In the genomic region with DNA sequence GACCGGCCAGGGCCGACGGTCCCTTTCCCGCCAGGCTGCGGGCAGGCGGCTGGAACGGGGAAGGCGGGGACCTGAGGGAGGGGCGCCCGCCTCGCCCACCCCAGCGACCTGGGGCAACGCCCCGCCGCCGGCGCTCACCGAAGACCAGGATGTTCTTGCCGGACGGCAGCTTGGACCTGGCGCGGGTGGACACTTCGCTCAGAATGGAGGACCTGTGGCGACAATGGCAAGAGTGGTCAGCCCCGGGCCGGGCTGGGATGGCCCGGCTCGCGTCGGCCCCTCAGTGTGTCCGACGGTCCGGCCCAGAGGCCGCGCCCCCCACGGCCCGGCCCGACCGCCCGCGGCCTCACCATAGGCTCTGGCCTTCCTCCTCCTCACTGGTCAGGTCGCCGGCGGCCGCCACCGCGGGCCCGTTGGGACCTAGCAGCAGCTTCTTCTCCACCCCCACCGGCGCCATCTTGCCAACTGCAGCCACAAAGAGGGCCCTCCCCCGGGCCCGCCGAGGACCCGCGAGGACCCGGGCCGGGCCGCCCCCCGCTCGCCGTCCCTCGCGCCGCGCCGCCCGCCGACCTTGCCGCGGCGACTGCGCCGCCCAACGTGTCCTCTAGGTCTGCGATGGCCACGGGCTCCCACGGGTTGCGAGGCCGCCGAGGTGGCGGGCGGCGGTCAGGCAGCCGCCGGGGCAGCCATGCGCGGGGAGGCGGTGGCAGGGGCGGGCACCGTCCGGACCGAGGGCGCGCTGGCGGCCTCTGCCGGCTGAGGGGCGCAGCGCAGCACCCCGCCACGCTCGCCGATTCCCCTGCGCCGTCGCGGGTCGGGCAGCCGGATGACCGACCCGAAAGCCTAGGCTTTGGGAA, we compare ENCODE assay signal across 8 cellular contexts. TPM values are rescaled to one million over a fixed set of nuclear protein-coding genes. Genes with fewer than 3 reads are reported as not detected.
A peak's percentile ranks its signal among the peaks of the same experiment; 100 is the strongest.
DNase-seq lines count a peak whose midpoint lies in the region; ATAC-seq and TF ChIP-seq lines count a peak whose summit lies in the region.

Gene DYNC1LI2, minus strand, starts transcription at position 475 of the 857 bp plus-strand sequence. Its CDS starts 18 bp downstream, at position 457.

- H3K18ac ChIP-seq in IMR-90 (ENCODE audit: low read depth, low read length) = peak within 1 kb of the TSS; percentile 95

- H3K4me3 ChIP-seq in IMR-90 (ENCODE audit: insufficient read depth, low read depth, low read length) = peak within 1 kb of the TSS; percentile 90
- peak within 1 kb of the TSS; percentile 66 for H3K4me3 ChIP-seq in fibroblast of villous mesenchyme (ENCODE audit: low read depth, low read length)
- peak within 1 kb of the TSS; percentile 100 for H3K4me3 ChIP-seq in neural cell (ENCODE audit: low read length)
- peak within 1 kb of the TSS; percentile 73 to 99 (median 90) for H3K4me3 ChIP-seq in stomach

- H2BK15ac ChIP-seq in IMR-90 (ENCODE audit: low read depth, low read length) = peak within 1 kb of the TSS; percentile 100; the same call in 2 of the 3 replicates

- peak within 1 kb of the TSS; percentile 98 for H2BK120ac ChIP-seq in IMR-90 (ENCODE audit: low read depth, low read length)

- 1% methylated on average over 55 of the region's 110 CpGs; no CpG with 5 or more reads in 1 of the 2 experiments for WGBS in IMR-90 (ENCODE audit: extremely low coverage in 2 of 2, insufficient read length in 1 of 2), 2 experiments
- WGBS in stomach, 5 donors = 0 to 1% (median 0%) methylated on average over 32 to 110 of the region's 110 CpGs

- peaks cover 20 to 38% of the 10 kb centered on the region in 2 experiments for H3K79me1 ChIP-seq in IMR-90 (ENCODE audit: low read depth in 1 of 2, low read length in 2 of 2)

- TF ChIP-seq RAD21 in IMR-90 (IDR thresholded peaks at IDR 0.05; ENCODE audit: low read length) = peak; percentile 38
- TF ChIP-seq RAD21 in neural cell (conservative IDR thresholded peaks at IDR 0.05) = peak; percentile 73

- BruUV-seq in IMR-90 (replicated peaks; lab: Mats Ljungman, UMichigan) = TSS peak; percentile 46

- H3K9ac ChIP-seq in IMR-90 (ENCODE audit: low read depth, low read length) (peak within 1 kb of the TSS; percentile 94), neural cell (ENCODE audit: low read length) (peak within 1 kb of the TSS; percentile 98)

- peak within 1 kb of the TSS; percentile 97 for H3K4me2 ChIP-seq in IMR-90 (ENCODE audit: low read depth, low read length)
- H3K4me2 ChIP-seq in neural cell (ENCODE audit: low read length) = peak within 1 kb of the TSS; percentile 97

- peak within 1 kb of the TSS; percentile 96 for H2AK9ac ChIP-seq in IMR-90 (replicated peaks; ENCODE audit: low read depth, low read length, poor library complexity)

- peak within 1 kb of the TSS; percentile 98 for H3K14ac ChIP-seq in IMR-90 (replicated peaks; ENCODE audit: low read depth, low read length)

- H3K4me1 ChIP-seq in IMR-90 (ENCODE audit: control insufficient read depth, insufficient read depth, low read length) (peaks cover 4% of the 10 kb centered on the region), stomach (peaks cover 32 to 57% (median 41%) of the 10 kb centered on the region in 4 donors)

- H3K56ac ChIP-seq in IMR-90 (ENCODE audit: extremely low read depth, insufficient read depth, low read length) = peak within 1 kb of the TSS; percentile 68

- H3K36me3 ChIP-seq in IMR-90 (ENCODE audit: control insufficient read depth, insufficient read depth, low read length) = peaks cover 22% of the 10 kb centered on the region
- H3K36me3 ChIP-seq in neural cell (ENCODE audit: insufficient read depth, low read length) = no peaks in the 10 kb centered on the region
- H3K36me3 ChIP-seq in stomach = peaks cover 13 to 30% (median 29%) of the 10 kb centered on the region in 4 donors

- H3K9me3 ChIP-seq in IMR-90 (ENCODE audit: control insufficient read depth, insufficient read depth, low read length) = no peaks in the 10 kb centered on the region
- H3K9me3 ChIP-seq in neural cell (ENCODE audit: low read length) = no peaks in the 10 kb centered on the region
- H3K9me3 ChIP-seq in stomach = no peaks in the 10 kb centered on the region

- peaks cover 48% of the 10 kb centered on the region for H3K79me2 ChIP-seq in neural cell (replicated peaks; ENCODE audit: insufficient read depth, low read length)

- TF ChIP-seq POLR2A in IMR-90 (IDR thresholded peaks at IDR 0.05; ENCODE audit: low read depth, low read length) (no peak), stomach (IDR thresholded peaks at IDR 0.05) (no peak)

- H3K9me2 ChIP-seq in neural cell (ENCODE audit: insufficient read depth, low read length) = no peaks in the 10 kb centered on the region

- peak; percentile 74 for TF ChIP-seq EP300 in neural cell (conservative IDR thresholded peaks at IDR 0.05; ENCODE audit: poor library complexity, severe bottlenecking)
- TF ChIP-seq EP300 in stomach (IDR thresholded peaks at IDR 0.05) = no peak

- H4K20me1 ChIP-seq in IMR-90 (ENCODE audit: insufficient read depth, low read length) (peaks cover 44% of the 10 kb centered on the region), neural cell (ENCODE audit: insufficient read depth) (no peaks in the 10 kb centered on the region)

- peak within 1 kb of the TSS; percentile 100 for H4K91ac ChIP-seq in IMR-90 (ENCODE audit: insufficient read depth, low read depth, low read length)

- TF ChIP-seq CTCF in IMR-90 (conservative IDR thresholded peaks at IDR 0.05; ENCODE audit: low read depth, low read length) = peak; percentile 90
- peak; percentile 69 for TF ChIP-seq CTCF in fibroblast of villous mesenchyme (IDR thresholded peaks at IDR 0.05; ENCODE audit: insufficient read depth, low read depth, low read length)
- peak; percentile 99 for TF ChIP-seq CTCF in neural cell (IDR thresholded peaks at IDR 0.05; ENCODE audit: poor library complexity, severe bottlenecking)
- peak in 5 of 7 experiments; percentile 33 to 95 (median 73) for TF ChIP-seq CTCF in stomach (IDR thresholded peaks at IDR 0.05)

- peaks cover 2% of the 10 kb centered on the region; the same call in 1 of the 2 replicates for H3K9me1 ChIP-seq in IMR-90 (ENCODE audit: insufficient read depth, low read length)

- peak within 1 kb of the TSS; percentile 99 for H3K27ac ChIP-seq in IMR-90 (ENCODE audit: insufficient read depth, low read length)
- H3K27ac ChIP-seq in neural cell (ENCODE audit: low read length) = peak within 1 kb of the TSS; percentile 74
- H3K27ac ChIP-seq in stomach = peak within 1 kb of the TSS; percentile 87 to 99 (median 94)

- no peaks in the 10 kb centered on the region for H3F3A ChIP-seq in neural cell (ENCODE audit: insufficient read depth, low read length, poor library complexity, severe bottlenecking)

- H2BK5ac ChIP-seq in IMR-90 (ENCODE audit: low read depth, low read length, poor library complexity, severe bottlenecking) = peak within 1 kb of the TSS; percentile 100

- peak within 1 kb of the TSS; percentile 61; the same call in 1 of the 2 replicates for H2BK20ac ChIP-seq in IMR-90 (ENCODE audit: low read depth, low read length)

- peak within 1 kb of the TSS; percentile 97 for H2AFZ ChIP-seq in IMR-90 (replicated peaks; ENCODE audit: low read length, poor library complexity)
- peak within 1 kb of the TSS; percentile 89 for H2AFZ ChIP-seq in neural cell (ENCODE audit: low read depth, low read length)

- intact Hi-C loops in IMR-90 (cut with micrococcal nuclease) (loop anchor here (5.0 kb wide), 1 partner anchor 116 kb away; no protein-coding TSS in a partner anchor), stomach (cut with DNase I; ENCODE audit: low total_unique reads) (no loop called here)

- dilution Hi-C loops in IMR-90 (cut with HindIII; ENCODE audit: low sequenced_read_pairs, unreplicated experiment) = no loop called here

- POLR2A ChIA-PET in IMR-90 (lab: Charles Lee; ENCODE audit: unreplicated experiment) = interaction anchor here (0.6 kb wide), 1 partner anchor 177 kb away, joined by 3 read pairs; no protein-coding TSS in a partner anchor

- peak within 1 kb of the TSS; percentile 99 for H3K4ac ChIP-seq in IMR-90 (ENCODE audit: low read depth, low read length)

- H2AK5ac ChIP-seq in IMR-90 (ENCODE audit: low read depth, low read length) = peak within 1 kb of the TSS; percentile 90

- H3K27me3 ChIP-seq in IMR-90 (ENCODE audit: control insufficient read depth, insufficient read depth, low read length) = peaks cover 5% of the 10 kb centered on the region
- no peaks in the 10 kb centered on the region for H3K27me3 ChIP-seq in neural cell (ENCODE audit: insufficient read depth, low read depth, low read length)
- H3K27me3 ChIP-seq in stomach = no peaks in the 10 kb centered on the region

- CTCF ChIA-PET in IMR-90 (lab: Yijun Ruan, JAX) = interaction anchor here (0.6 to 2.2 kb wide), 9 partner anchors 11 to 159 kb away, joined by 3 to 10 read pairs (median 3); partner anchors contain the start of gene NAE1

- peak within 1 kb of the TSS; percentile 96 for H3K23ac ChIP-seq in IMR-90 (ENCODE audit: low read depth, low read length)

- in situ Hi-C loops in IMR-90 (cut with MboI; ENCODE audit: low sequenced_read_pairs) = no loop called here

- peak within 1 kb of the TSS; percentile 85 for H4K5ac ChIP-seq in IMR-90 (ENCODE audit: low read depth, low read length)

- peak within 1 kb of the TSS; percentile 75 to 98 for H4K8ac ChIP-seq in IMR-90 (ENCODE audit: low read depth in 2 of 2, low read length in 2 of 2)

- ATAC-seq in GM21515 (IDR thresholded peaks at IDR 0.05; ENCODE audit: unreplicated experiment) (peak; percentile 90), IMR-90 (ENCODE audit: low read depth) (peak; percentile 98)

- DNase-seq in DMS79 (lab: John Stamatoyannopoulos, UW) = peak; percentile 14
- DNase-seq in IMR-90 = peak; percentile 58
- peak; percentile 46 to 60 for DNase-seq in SHP77 (lab: John Stamatoyannopoulos, UW)
- DNase-seq in activated gamma-delta T cell (lab: John Stamatoyannopoulos, UW) = peak; percentile 63
- DNase-seq in fibroblast of villous mesenchyme (ENCODE audit: low read depth) = peak; percentile 69
- peak; percentile 78 for DNase-seq in stomach

TF ChIP-seq in IMR-90, 13 proteins besides CTCF, POLR2A, EP300 and RAD21 (continues in another document):
- TF ChIP-seq RFX5 (IDR thresholded peaks at IDR 0.05; ENCODE audit: low read depth, low read length) = no peak
- TF ChIP-seq MAFK (IDR thresholded peaks at IDR 0.05; ENCODE audit: low read depth, low read length) = no peak

TF ChIP-seq in neural cell, 6 proteins besides CTCF, POLR2A, EP300 and RAD21 (continues in another document):
- TF ChIP-seq EZH2 (IDR thresholded peaks at IDR 0.05; ENCODE audit: borderline replicate concordance, insufficient read depth, low read length, poor library complexity, severe bottlenecking) (no peak), POLR2AphosphoS5 (IDR thresholded peaks at IDR 0.05) (peak; percentile 89), MXI1 (conservative IDR thresholded peaks at IDR 0.05; ENCODE audit: poor library complexity, severe bottlenecking) (peak; percentile 57)

RNA-seq across cellular contexts. Expression of gene DYNC1LI2, which starts in this region (rescaled TPM):
- total RNA-seq in IMR-90 (2012; rRNA removed) (88.4 and 98.9 TPM in 2 replicates), fibroblast of villous mesenchyme (146 and 147 TPM in 2 replicates), stomach (100 to 1,000 TPM in 4 of 5 donors, 10 to 100 TPM in 1; 53.1 to 264 (median 211) TPM)
- polyA plus RNA-seq in IMR-90 (2012; rRNA removed) (54.2 and 65.3 TPM in 2 replicates), neural cell (237 and 249 TPM in 2 replicates), stomach (10 to 100 TPM; 34.5 to 67.4 (median 51.6) TPM)
- polyA plus RNA-seq in IMR-90 (2012; cell fraction: cytosol; rRNA removed) = 132 and 238 TPM in 2 replicates
- polyA plus RNA-seq in IMR-90 (2012; cell fraction: nucleus; rRNA removed; ENCODE audit: low replicate concordance) = 144 and 334 TPM in 2 replicates
- polyA minus RNA-seq in neural cell = 256 and 268 TPM in 2 replicates

Comparison
In these comparisons a context has a peak if more than half of its experiments do, and no peak if none do; other contexts are left out.
1. Peak in every context shown above with its lines: DNase-seq, ATAC-seq, H3K4me3 ChIP-seq and H3K27ac ChIP-seq.
2. DNase-seq: peak in every context shown above with its lines; median percentile 78 in stomach; 69 in fibroblast of villous mesenchyme; 63 in activated gamma-delta T cell; 58 in IMR-90; 53 in SHP77; 14 in DMS79.